In genomic region chr4:184168406-184169019, GRCh38 we compare ENCODE assay signal across 1 cellular context.
TF ChIP-seq lines count a peak whose summit lies in the region.

No MANE protein-coding gene starts in this region.

TF ChIP-seq in WTC11, 78 proteins besides CTCF, POLR2A, EP300 and RAD21 (continued from another document):
- peak; percentile 72 for TF ChIP-seq HMGXB4 (CRISPR knock-in tag; IDR thresholded peaks at IDR 0.05)
